8 cellular contexts compared by ENCODE assay signal in the genomic region with DNA sequence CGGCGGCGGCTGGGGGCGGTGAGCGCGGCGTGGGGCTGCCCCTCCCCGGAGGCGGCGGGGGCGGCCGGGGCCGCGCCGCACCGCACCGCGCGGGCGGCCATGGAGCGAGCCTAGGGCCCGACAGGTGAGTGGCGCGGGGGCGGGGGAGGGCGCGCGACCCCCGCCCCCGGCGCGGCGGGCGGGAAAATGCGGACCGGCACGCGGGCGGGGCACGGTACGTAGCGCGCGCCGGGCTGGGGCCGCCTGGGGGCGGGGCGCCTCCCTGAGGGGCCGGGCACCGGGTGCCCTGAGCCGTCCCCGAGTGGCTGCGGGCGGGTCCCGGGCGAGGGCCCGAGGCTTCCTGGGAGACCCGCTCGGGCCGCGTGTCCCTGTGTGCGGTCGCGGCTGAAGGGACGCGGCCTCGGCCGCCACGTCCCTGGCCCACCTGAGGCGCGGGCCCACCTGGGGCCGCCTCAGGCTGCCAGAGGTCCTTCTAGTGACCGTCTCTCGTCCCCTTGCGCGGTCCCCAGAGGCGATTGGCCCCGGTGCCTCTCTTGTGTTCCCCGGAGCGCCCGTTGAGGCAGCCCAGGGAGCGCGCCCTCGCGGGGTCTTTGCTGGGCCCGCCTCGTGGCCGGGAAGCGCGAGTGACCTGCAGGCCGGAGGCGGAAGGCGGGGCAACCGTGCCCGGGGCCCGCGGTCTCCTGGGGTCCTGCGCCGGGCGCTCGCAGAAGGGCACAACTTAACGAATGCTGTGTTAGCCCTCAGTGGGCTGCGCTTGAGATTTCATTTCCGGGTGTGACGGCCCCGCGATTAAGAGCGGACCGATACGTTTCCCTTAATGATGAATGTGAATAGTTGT. TPM values are rescaled to one million over a fixed set of nuclear protein-coding genes. Genes with fewer than 3 reads are reported as not detected.
A peak's percentile ranks its signal among the peaks of the same experiment; 100 is the strongest.
DNase-seq lines count a peak whose midpoint lies in the region; ATAC-seq and TF ChIP-seq lines count a peak whose summit lies in the region.

No MANE protein-coding gene starts in this region.

- H3K27ac ChIP-seq in colonic mucosa (peak overlapping the region; percentile 93), right lobe of liver (peak overlapping the region; percentile 88 to 93 (median 90))

- H3K4me3 ChIP-seq in AG10803 (ENCODE audit: low read length) (peak overlapping the region; percentile 79), colonic mucosa (peak overlapping the region; percentile 83), right lobe of liver (peak overlapping the region; percentile 95 to 96 (median 96))

- DNase-seq in AG10803 (ENCODE audit: low read depth) (peak; percentile 44), NCI-H345 (lab: John Stamatoyannopoulos, UW) (peak; percentile 85), colonic mucosa (peak; percentile 80), right lobe of liver (peak; percentile 88 to 90 (median 88))
- peak; percentile 80 for DNase-seq in activated CD4-positive, alpha-beta T cell treated with anti-CD3 and anti-CD28 coated beads for 48 hours
- peak; percentile 58 to 61 for DNase-seq in stimulated activated CD4-positive, alpha-beta T cell treated with anti-CD3 and anti-CD28 coated beads, Interleukin-4, amount 100 ng/mL, for 48 hours (ENCODE audit: low read depth in 2 of 2)

- no peak for TF ChIP-seq CTCF in AG10803 (conservative IDR thresholded peaks at IDR 0.05; ENCODE audit: low read length)
- TF ChIP-seq CTCF in colonic mucosa (IDR thresholded peaks at IDR 0.05), result no peak
- peak in 2 of 4 donors; percentile 6 to 7 for TF ChIP-seq CTCF in right lobe of liver (IDR thresholded peaks at IDR 0.05)

- H3K27me3 ChIP-seq in colonic mucosa (no peaks in the 10 kb centered on the region), right lobe of liver (no peaks in the 10 kb centered on the region)

- 0% methylated on average over 15 of the region's 110 CpGs for WGBS in right lobe of liver (ENCODE audit: insufficient coverage, low coverage, low lambda C conversion rate, missing lambda C conversion rate)

- H3K9ac ChIP-seq in colonic mucosa (ENCODE audit: low read depth in 2 of 2, low read length in 2 of 2), result peak overlapping the region; percentile 90 to 99

- peak; percentile 83 for ATAC-seq in GM18907 (IDR thresholded peaks at IDR 0.05; ENCODE audit: unreplicated experiment)
- peak; percentile 81 for ATAC-seq in HG03108 (IDR thresholded peaks at IDR 0.05; ENCODE audit: unreplicated experiment)
- peak; percentile 81 to 92 (median 86) for ATAC-seq in right lobe of liver

- intact Hi-C loops in colonic mucosa (cut with DNase I), result no loop called here
- intact Hi-C loops in right lobe of liver (cut with DNase I), result no loop called here

- TF ChIP-seq POLR2A in right lobe of liver (IDR thresholded peaks at IDR 0.05), result peak; percentile 86

- H3K9me3 ChIP-seq in colonic mucosa (no peaks in the 10 kb centered on the region), right lobe of liver (no peaks in the 10 kb centered on the region)

- H3K4me1 ChIP-seq in colonic mucosa, result no peaks in the 10 kb centered on the region
- H3K4me1 ChIP-seq in right lobe of liver, result peaks cover 0 to 25% (median 9%) of the 10 kb centered on the region in 4 donors

- H3K36me3 ChIP-seq in colonic mucosa (no peaks in the 10 kb centered on the region), right lobe of liver (no peaks in the 10 kb centered on the region)

RNA-seq across cellular contexts. Expression of gene FAM20B, which starts 0.5 kb away (rescaled TPM):
- total RNA-seq in colonic mucosa, result 10 to 100 TPM; 38.9 to 45.1 TPM
- 10 to 100 TPM; 14.7 to 19.6 (median 17.1) TPM for total RNA-seq in right lobe of liver

RNA-seq across cellular contexts. Expression of gene TOR3A, which starts 55.7 kb away (rescaled TPM):
- total RNA-seq in colonic mucosa (10 to 100 TPM; 21.6 to 41.1 TPM), right lobe of liver (10 to 100 TPM in 4 of 6 experiments, 1 to 10 TPM in 2; 4.7 to 52.8 (median 13.1) TPM)

Comparison
In these comparisons a context has a peak if more than half of its experiments do, and no peak if none do; other contexts are left out.
1. Peak in every context shown above with its lines: DNase-seq, ATAC-seq, H3K4me3 ChIP-seq and H3K27ac ChIP-seq.